In genomic region chr5:177469061-177469628, GRCh38 we compare ENCODE assay signal across 1 cellular context.
TF ChIP-seq lines count a peak whose summit lies in the region.

No MANE protein-coding gene starts in this region.

TF ChIP-seq in K562, 482 proteins besides CTCF, POLR2A, EP300 and RAD21:
- peak; percentile 78 to 84 for TF ChIP-seq KDM1A (IDR thresholded peaks at IDR 0.05)
- 0 out of 2 replicates have a peak, but pooled peaks have one; percentile 16 for TF ChIP-seq PTBP1 (IDR thresholded peaks at IDR 0.05; ENCODE audit: low read depth, low read length)
- TF ChIP-seq POLR3G (IDR thresholded peaks at IDR 0.05; ENCODE audit: extremely low read depth, insufficient read length, insufficient replicate concordance): no peak
- TF ChIP-seq PHB (CRISPR knock-in tag; IDR thresholded peaks at IDR 0.05): no peak
- TF ChIP-seq NFATC3 (IDR thresholded peaks at IDR 0.05): no peak
- 0 out of 2 replicates have a peak, but pooled peaks have one; percentile 25 for TF ChIP-seq GABPB1 (CRISPR knock-in tag; IDR thresholded peaks at IDR 0.05)
- TF ChIP-seq HNRNPH1 (optimal IDR thresholded peaks at IDR 0.05; ENCODE audit: low read depth, low read length): no peak
- TF ChIP-seq ZNF79 (CRISPR knock-in tag; IDR thresholded peaks at IDR 0.05; ENCODE audit: low read depth): no peak
- TF ChIP-seq BHLHE40 (IDR thresholded peaks at IDR 0.05; ENCODE audit: low read length): peak; percentile 30; the same call in 1 of the 2 replicates
- peak; percentile 92 for TF ChIP-seq RFX1 (IDR thresholded peaks at IDR 0.05)
- TF ChIP-seq RBM22 (IDR thresholded peaks at IDR 0.05; ENCODE audit: low read depth, low read length, poor library complexity, severe bottlenecking): peak; percentile 51
- TF ChIP-seq HDAC2 (IDR thresholded peaks at IDR 0.05): 0 out of 2 replicates have a peak, but pooled peaks have one; percentile 30
- TF ChIP-seq NR3C1 (CRISPR knock-in tag; IDR thresholded peaks at IDR 0.05): 0 out of 2 replicates have a peak, but pooled peaks have one; percentile 37
- TF ChIP-seq RBFOX2 (IDR thresholded peaks at IDR 0.05; ENCODE audit: low read depth, low read length): peak; percentile 45; the same call in 1 of the 2 replicates
- TF ChIP-seq POLR2G (IDR thresholded peaks at IDR 0.05; ENCODE audit: low read depth, low read length): peak; percentile 50
- TF ChIP-seq CSDE1 (IDR thresholded peaks at IDR 0.05): peak in 1 of 2 experiments; percentile 68; a peak in 1 of 4 replicates
